Comparison of ENCODE assay signal across 9 cellular contexts in genomic region chr18:36411745-36412168, GRCh38.
DNase-seq lines count a peak whose midpoint lies in the region; ATAC-seq and TF ChIP-seq lines count a peak whose summit lies in the region.
"Had no signal": no experiment of that assay in that cellular context is flagged by ENCODE, and none has a peak within 500 bp of the region (broad histone marks: within the 10 kb centered on the region; RNA-seq: fewer than 3 reads in every experiment).

No MANE protein-coding gene starts in this region.

- DNase-seq in MCF 10A (ENCODE audit: unreplicated experiment) (peak; percentile 60), breast epithelium (ENCODE audit: low spot score in 2 of 2) (no peak), NCI-H2227 (lab: John Stamatoyannopoulos, UW; ENCODE audit: unreplicated experiment) (peak; percentile 91), endodermal cell (peak; percentile 90), testis (peak; percentile 26)
- DNase-seq in activated CD4-positive, alpha-beta T cell treated with anti-CD3 and anti-CD28 coated beads for 36 hours, result no peak
- no peak for DNase-seq in activated CD4-positive, alpha-beta T cell treated with anti-CD3 and anti-CD28 coated beads, Interleukin-2, amount 50 U/mL, for 4 hours

- H3K27ac Mint-ChIP-seq in MCF 10A (ENCODE audit: low read depth, unreplicated experiment), result no peak overlapping the region
- H3K27ac Mint-ChIP-seq in endodermal cell, result no peak overlapping the region
- H3K27ac Mint-ChIP-seq in activated CD4-positive, alpha-beta T cell treated with anti-CD3 and anti-CD28 coated beads for 36 hours, result no peak overlapping the region

- POLR2A ChIA-PET in MCF 10A (lab: Yijun Ruan, JAX), result interaction anchor here (0.6 kb wide), 1 partner anchor 132 kb away, joined by 3 read pairs; no protein-coding TSS in a partner anchor
- POLR2A ChIA-PET in activated CD4-positive, alpha-beta T cell treated with anti-CD3 and anti-CD28 coated beads for 36 hours (lab: Charles Lee), result no interaction called here

- intact Hi-C loops in MCF 10A (cut with micrococcal nuclease), result loop anchor here (1.0 to 10.0 kb wide), 3 partner anchors 115 to 343 kb away; no protein-coding TSS in a partner anchor
- intact Hi-C loops in breast epithelium (cut with DNase I; ENCODE audit: low total_unique reads), result no loop called here
- intact Hi-C loops in testis (cut with DNase I; ENCODE audit: low total_unique reads), result no loop called here
- intact Hi-C loops in activated CD4-positive, alpha-beta T cell treated with anti-CD3 and anti-CD28 coated beads for 36 hours (cut with DNase I, micrococcal nuclease), result no loop called here

- 79 to 100% methylated on average over 1 to 3 of the region's 3 CpGs for WGBS in endodermal cell (ENCODE audit: insufficient coverage in 1 of 2, insufficient read length in 1 of 2), 2 experiments
- WGBS in testis, 2 donors, result 77% methylated on average over 3 of the region's 3 CpGs

- H3K27ac ChIP-seq in breast epithelium (no peak overlapping the region), endodermal cell (ENCODE audit: low read depth, low read length) (no peak overlapping the region), testis (no peak overlapping the region)

- no peak overlapping the region for H3K4me3 Mint-ChIP-seq in MCF 10A (ENCODE audit: unreplicated experiment)
- no peak overlapping the region for H3K4me3 Mint-ChIP-seq in endodermal cell
- H3K4me3 Mint-ChIP-seq in activated CD4-positive, alpha-beta T cell treated with anti-CD3 and anti-CD28 coated beads for 36 hours, result no peak overlapping the region

- H3K4me3 ChIP-seq in breast epithelium (no peak overlapping the region), endodermal cell (ENCODE audit: low read length) (no peak overlapping the region), testis (no peak overlapping the region)

- H3K4me1 ChIP-seq in breast epithelium, result no peaks in the 10 kb centered on the region
- H3K4me1 ChIP-seq in endodermal cell (ENCODE audit: control insufficient read depth, insufficient read depth, low read length), result no peaks in the 10 kb centered on the region
- no peaks in the 10 kb centered on the region for H3K4me1 ChIP-seq in testis
- H3K4me1 ChIP-seq: Caco-2 had no signal

- no peaks in the 10 kb centered on the region for H3K9me3 ChIP-seq in breast epithelium
- no peaks in the 10 kb centered on the region for H3K9me3 ChIP-seq in endodermal cell (ENCODE audit: control insufficient read depth, low read length)
- H3K9me3 ChIP-seq in testis, result no peaks in the 10 kb centered on the region
- H3K9me3 ChIP-seq: Caco-2 had no signal

- BruUV-seq in MCF 10A (replicated peaks; lab: Mats Ljungman, UMichigan), result no TSS peak

- H3K36me3 Mint-ChIP-seq in MCF 10A (ENCODE audit: insufficient read depth, unreplicated experiment) (no peaks in the 10 kb centered on the region), endodermal cell (ENCODE audit: low read depth) (no peaks in the 10 kb centered on the region)
- H3K36me3 Mint-ChIP-seq in activated CD4-positive, alpha-beta T cell treated with anti-CD3 and anti-CD28 coated beads for 36 hours (ENCODE audit: low read depth), result no peaks in the 10 kb centered on the region

- no peaks in the 10 kb centered on the region for H3K36me3 ChIP-seq in breast epithelium
- no peaks in the 10 kb centered on the region for H3K36me3 ChIP-seq in endodermal cell (ENCODE audit: control insufficient read depth, insufficient read depth, low read length)
- no peaks in the 10 kb centered on the region for H3K36me3 ChIP-seq in testis (ENCODE audit: low read depth, missing control alignments)

- TF ChIP-seq POLR2A in breast epithelium (IDR thresholded peaks at IDR 0.05) (no peak), testis (IDR thresholded peaks at IDR 0.05) (no peak)

- no peaks in the 10 kb centered on the region for H3K9me3 Mint-ChIP-seq in MCF 10A (ENCODE audit: unreplicated experiment)
- H3K9me3 Mint-ChIP-seq in endodermal cell, result peaks cover 1% of the 10 kb centered on the region
- H3K9me3 Mint-ChIP-seq in activated CD4-positive, alpha-beta T cell treated with anti-CD3 and anti-CD28 coated beads for 36 hours (ENCODE audit: low read depth), result no peaks in the 10 kb centered on the region

- peak; percentile 35 for TF ChIP-seq CTCF in MCF 10A (IDR thresholded peaks at IDR 0.05; ENCODE audit: unreplicated experiment)
- no peak for TF ChIP-seq CTCF in breast epithelium (IDR thresholded peaks at IDR 0.05)
- peak; percentile 89 for TF ChIP-seq CTCF in endodermal cell (conservative IDR thresholded peaks at IDR 0.05)
- peak in 2 of 3 experiments; percentile 21 for TF ChIP-seq CTCF in testis (IDR thresholded peaks at IDR 0.05)

- peaks cover 9% of the 10 kb centered on the region for H3K4me1 Mint-ChIP-seq in MCF 10A (ENCODE audit: insufficient read depth, unreplicated experiment)
- no peaks in the 10 kb centered on the region for H3K4me1 Mint-ChIP-seq in endodermal cell
- no peaks in the 10 kb centered on the region for H3K4me1 Mint-ChIP-seq in activated CD4-positive, alpha-beta T cell treated with anti-CD3 and anti-CD28 coated beads for 36 hours

- no peak overlapping the region for H3K9ac ChIP-seq in endodermal cell (ENCODE audit: extremely low read depth, low read length, poor library complexity, severe bottlenecking)

- H3K27me3 Mint-ChIP-seq in MCF 10A (ENCODE audit: insufficient read depth, unreplicated experiment) (no peaks in the 10 kb centered on the region), endodermal cell (ENCODE audit: insufficient read depth) (no peaks in the 10 kb centered on the region)
- H3K27me3 Mint-ChIP-seq in activated CD4-positive, alpha-beta T cell treated with anti-CD3 and anti-CD28 coated beads for 36 hours, result peaks cover 3% of the 10 kb centered on the region

- H3K27me3 ChIP-seq in breast epithelium, result no peaks in the 10 kb centered on the region
- no peaks in the 10 kb centered on the region for H3K27me3 ChIP-seq in endodermal cell (ENCODE audit: control insufficient read depth, insufficient read depth, low read length, poor library complexity, severe bottlenecking)
- no peaks in the 10 kb centered on the region for H3K27me3 ChIP-seq in testis

- CTCF ChIA-PET in MCF 10A (lab: Yijun Ruan, JAX), result interaction anchor here (0.7 to 1.5 kb wide), 6 partner anchors 9 to 103 kb away, joined by 3 to 4 read pairs (median 4); no protein-coding TSS in a partner anchor
- CTCF ChIA-PET in activated CD4-positive, alpha-beta T cell treated with anti-CD3 and anti-CD28 coated beads for 36 hours (lab: Charles Lee), result interaction anchor here (1.2 kb wide), 1 partner anchor 9 kb away, joined by 8 read pairs; no protein-coding TSS in a partner anchor

- ATAC-seq in activated CD4-positive, alpha-beta T cell treated with anti-CD3 and anti-CD28 coated beads for 36 hours, result no peak
- no peak for ATAC-seq in GM18909 (IDR thresholded peaks at IDR 0.05; ENCODE audit: poor library complexity, unreplicated experiment)

Comparison
In these comparisons a context has a peak if more than half of its experiments do, and no peak if none do; other contexts are left out.
1. DNase-seq: peak in MCF 10A (single experiment), NCI-H2227 (single experiment), endodermal cell (single experiment) and testis (single experiment); none in breast epithelium (0 of 2), activated CD4-positive, alpha-beta T cell treated with anti-CD3 and anti-CD28 coated beads for 36 hours (single experiment) and activated CD4-positive, alpha-beta T cell treated with anti-CD3 and anti-CD28 coated beads, Interleukin-2, amount 50 U/mL, for 4 hours (0 of 2).
2. CTCF ChIP-seq: peak in MCF 10A (single experiment), endodermal cell (single experiment) and testis (2 of 3); none in breast epithelium (0 of 3).